In the genomic region with DNA sequence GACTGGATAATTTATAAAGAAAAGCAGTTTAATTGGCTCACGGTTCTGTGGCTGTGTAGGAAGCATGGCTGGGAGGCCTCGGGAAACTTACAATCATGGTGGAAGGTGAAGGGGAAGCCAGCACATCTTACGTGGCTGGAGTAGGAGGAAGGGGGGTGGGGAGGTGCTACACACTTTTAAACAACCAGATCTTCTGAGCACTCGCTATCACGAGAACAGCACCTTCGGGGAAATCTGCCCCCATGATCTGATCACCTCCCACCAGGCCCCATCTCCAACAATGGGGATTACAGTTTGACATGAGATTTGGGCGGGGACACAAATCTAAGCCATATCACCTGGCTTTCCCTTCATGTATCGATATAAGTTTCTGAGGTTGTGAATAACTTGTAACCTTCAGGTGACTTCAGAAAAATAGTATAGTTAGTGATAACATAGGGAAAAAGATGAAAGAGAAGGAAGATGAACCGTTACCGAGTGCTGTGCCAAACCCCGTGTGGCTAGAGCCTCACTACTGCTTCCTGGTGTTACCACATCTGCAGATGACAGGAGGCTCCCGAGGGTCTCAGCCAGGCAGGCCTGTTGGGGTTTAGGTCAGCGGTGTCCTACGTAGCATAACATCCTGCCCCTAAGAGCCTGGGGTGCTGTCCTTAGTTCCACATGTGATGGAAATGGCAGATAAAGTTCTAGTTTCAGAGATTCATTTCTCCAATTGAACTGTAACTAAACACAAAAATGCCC, we compare ENCODE assay signal across 1 cellular context.
A peak's percentile ranks its signal among the peaks of the same experiment; 100 is the strongest.
TF ChIP-seq lines count a peak whose summit lies in the region.

No MANE protein-coding gene starts in this region.

TF ChIP-seq in K562, 482 proteins besides CTCF, POLR2A, EP300 and RAD21 (continued from another document):
- TF ChIP-seq MLLT1 (IDR thresholded peaks at IDR 0.05) (no peak), MAX (CRISPR knock-in tag; IDR thresholded peaks at IDR 0.05) (no peak), FOXM1 (IDR thresholded peaks at IDR 0.05; ENCODE audit: low read depth) (no peak), FOXM1 (CRISPR knock-in tag; IDR thresholded peaks at IDR 0.05; ENCODE audit: low read depth) (no peak), ZZZ3 (IDR thresholded peaks at IDR 0.05) (no peak), NR1H2 (CRISPR knock-in tag; IDR thresholded peaks at IDR 0.05) (no peak), MYNN (IDR thresholded peaks at IDR 0.05) (no peak), MYNN (CRISPR knock-in tag; IDR thresholded peaks at IDR 0.05) (no peak), TAL1 (IDR thresholded peaks at IDR 0.05) (0 out of 2 replicates have a peak, but pooled peaks have one; percentile 18), CBFA2T3 (IDR thresholded peaks at IDR 0.05) (peak; percentile 56), CHD7 (IDR thresholded peaks at IDR 0.05; ENCODE audit: low read depth, low read length) (no peak), ZNF174 (CRISPR knock-in tag; IDR thresholded peaks at IDR 0.05) (no peak), TOE1 (IDR thresholded peaks at IDR 0.05; ENCODE audit: borderline replicate concordance) (no peak), TOE1 (CRISPR knock-in tag; IDR thresholded peaks at IDR 0.05; ENCODE audit: borderline replicate concordance, low read depth) (no peak), ATF7 (IDR thresholded peaks at IDR 0.05) (no peak), NCOA1 (IDR thresholded peaks at IDR 0.05; ENCODE audit: low read depth) (no peak)
- TF ChIP-seq, protein P1, sequence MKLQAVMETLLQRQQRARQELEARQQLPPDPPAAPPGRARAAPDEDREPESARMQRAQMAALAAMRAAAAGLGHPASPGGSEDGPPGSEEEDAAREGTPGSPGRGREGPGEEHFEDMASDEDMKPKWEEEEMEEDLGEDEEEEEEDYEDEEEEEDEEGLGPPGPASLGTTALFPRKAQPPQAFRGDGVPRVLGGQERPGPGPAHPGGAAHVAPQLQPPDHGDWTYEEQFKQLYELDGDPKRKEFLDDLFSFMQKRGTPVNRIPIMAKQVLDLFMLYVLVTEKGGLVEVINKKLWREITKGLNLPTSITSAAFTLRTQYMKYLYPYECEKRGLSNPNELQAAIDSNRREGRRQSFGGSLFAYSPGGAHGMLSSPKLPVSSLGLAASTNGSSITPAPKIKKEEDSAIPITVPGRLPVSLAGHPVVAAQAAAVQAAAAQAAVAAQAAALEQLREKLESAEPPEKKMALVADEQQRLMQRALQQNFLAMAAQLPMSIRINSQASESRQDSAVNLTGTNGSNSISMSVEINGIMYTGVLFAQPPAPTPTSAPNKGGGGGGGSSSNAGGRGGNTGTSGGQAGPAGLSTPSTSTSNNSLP (IDR thresholded peaks at IDR 0.05; ENCODE audit: borderline replicate concordance, low read depth, low read length), result no peak
